In the genomic region with DNA sequence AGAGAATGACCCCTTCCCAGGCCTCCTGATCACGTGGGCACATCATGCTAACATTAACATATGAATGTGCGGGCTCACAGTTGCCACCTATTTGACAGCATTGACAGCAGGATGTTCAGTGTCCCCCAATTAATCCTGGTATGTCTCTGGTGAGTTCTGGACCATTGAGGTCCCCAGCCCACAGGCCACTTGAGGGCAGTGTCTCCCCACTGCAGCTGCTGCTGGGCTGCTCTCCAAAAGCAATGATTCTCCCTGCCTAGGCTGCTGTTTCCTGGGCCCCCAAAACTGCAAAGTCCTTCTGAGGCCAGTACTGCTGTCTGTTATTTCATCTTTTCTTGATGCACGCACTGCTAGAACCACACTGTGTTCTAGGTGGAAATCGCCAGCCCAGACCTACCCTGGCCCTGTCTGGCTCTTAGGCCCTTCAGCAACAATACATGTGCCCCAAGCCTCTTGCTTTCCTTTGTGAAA, we compare ENCODE assay signal across 8 cellular contexts. TPM values are rescaled to one million over a fixed set of nuclear protein-coding genes. Genes with fewer than 3 reads are reported as not detected.
A peak's percentile ranks its signal among the peaks of the same experiment; 100 is the strongest.
DNase-seq lines count a peak whose midpoint lies in the region; ATAC-seq and TF ChIP-seq lines count a peak whose summit lies in the region.

No MANE protein-coding gene starts in this region.

- no peak overlapping the region for H3K4me3 ChIP-seq in KMS-11 (IDR thresholded peaks at IDR 0.05; ENCODE audit: insufficient read depth, low read depth, low read length)
- H3K4me3 ChIP-seq in SU-DHL-6 (ENCODE audit: insufficient read depth, low read length, poor library complexity, severe bottlenecking): no peak overlapping the region
- H3K4me3 ChIP-seq in smooth muscle cell: no peak overlapping the region

- H3K27me3 ChIP-seq in KMS-11 (ENCODE audit: insufficient read depth, low read depth) (no peaks in the 10 kb centered on the region), SU-DHL-6 (ENCODE audit: low read length) (no peaks in the 10 kb centered on the region), smooth muscle cell (ENCODE audit: low read depth) (peaks cover 10% of the 10 kb centered on the region)

- H3K4me2 ChIP-seq in KMS-11: no peak overlapping the region
- H3K4me2 ChIP-seq in SU-DHL-6 (ENCODE audit: low read depth, low read length, poor library complexity, severe bottlenecking): no peak overlapping the region
- H3K4me2 ChIP-seq in smooth muscle cell: no peak overlapping the region

- H3K9me3 ChIP-seq in SU-DHL-6 (ENCODE audit: insufficient read depth, low read length) (no peaks in the 10 kb centered on the region), smooth muscle cell (replicated peaks; ENCODE audit: low read depth) (no peaks in the 10 kb centered on the region)

- no peaks in the 10 kb centered on the region for H3K9me2 ChIP-seq in SU-DHL-6 (replicated peaks; ENCODE audit: insufficient read depth, low read length)

- no peaks in the 10 kb centered on the region for H3K79me2 ChIP-seq in KMS-11 (ENCODE audit: insufficient read depth, low read depth)
- no peaks in the 10 kb centered on the region for H3K79me2 ChIP-seq in SU-DHL-6 (ENCODE audit: insufficient read depth, low read length)
- H3K79me2 ChIP-seq in smooth muscle cell (ENCODE audit: low read depth): no peaks in the 10 kb centered on the region

- 48% methylated on average over 4 of the region's 4 CpGs for WGBS in smooth muscle cell (ENCODE audit: low lambda C conversion rate)

- H3K4me1 ChIP-seq in KMS-11 (ENCODE audit: low read depth, poor library complexity, severe bottlenecking): no peaks in the 10 kb centered on the region
- H3K4me1 ChIP-seq in smooth muscle cell (ENCODE audit: low read depth): no peaks in the 10 kb centered on the region

- H2AFZ ChIP-seq in KMS-11 (ENCODE audit: low read depth) (no peak overlapping the region), SU-DHL-6 (ENCODE audit: low read depth, low read length, severe bottlenecking) (no peak overlapping the region), smooth muscle cell (ENCODE audit: low read depth) (no peak overlapping the region)

- no peaks in the 10 kb centered on the region for H3K36me3 ChIP-seq in KMS-11 (ENCODE audit: insufficient read depth)
- H3K36me3 ChIP-seq in SU-DHL-6 (ENCODE audit: low read length): no peaks in the 10 kb centered on the region
- H3K36me3 ChIP-seq in smooth muscle cell (ENCODE audit: low read depth): no peaks in the 10 kb centered on the region

- peak; percentile 53 for DNase-seq in D341Med (ENCODE audit: low spot score)
- DNase-seq in left ventricle myocardium superior: peak; percentile 58
- DNase-seq in smooth muscle cell (lab: John Stamatoyannopoulos, UW; ENCODE audit: unreplicated experiment): no peak

- peak; percentile 77 for TF ChIP-seq CTCF in KMS-11 (conservative IDR thresholded peaks at IDR 0.05; ENCODE audit: low read depth, low read length)
- TF ChIP-seq CTCF in SU-DHL-6 (IDR thresholded peaks at IDR 0.05; ENCODE audit: insufficient read depth, low read length, poor library complexity, severe bottlenecking): peak; percentile 15
- TF ChIP-seq CTCF in smooth muscle cell (IDR thresholded peaks at IDR 0.05; ENCODE audit: borderline replicate concordance, insufficient read depth, poor library complexity, severe bottlenecking): peak; percentile 61

- ATAC-seq in left ventricle myocardium superior (peak; percentile 87), GM19023 (IDR thresholded peaks at IDR 0.05; ENCODE audit: unreplicated experiment) (no peak), GM18867 (IDR thresholded peaks at IDR 0.05; ENCODE audit: unreplicated experiment) (no peak), GM21825 (IDR thresholded peaks at IDR 0.05; ENCODE audit: unreplicated experiment) (no peak)

- H3K9ac ChIP-seq in KMS-11 (no peak overlapping the region), SU-DHL-6 (ENCODE audit: low read length) (no peak overlapping the region), smooth muscle cell (ENCODE audit: low read depth) (no peak overlapping the region)

- H4K20me1 ChIP-seq in KMS-11 (ENCODE audit: insufficient read depth): no peaks in the 10 kb centered on the region
- H4K20me1 ChIP-seq in SU-DHL-6 (ENCODE audit: low read depth, low read length): no peaks in the 10 kb centered on the region
- no peaks in the 10 kb centered on the region for H4K20me1 ChIP-seq in smooth muscle cell (ENCODE audit: low read depth)

- H3K27ac ChIP-seq in KMS-11 (no peak overlapping the region), SU-DHL-6 (ENCODE audit: low read depth, low read length) (no peak overlapping the region), smooth muscle cell (ENCODE audit: low read depth) (no peak overlapping the region)

- intact Hi-C loops in left ventricle myocardium superior (cut with micrococcal nuclease): no loop called here

- H3F3A ChIP-seq in SU-DHL-6 (ENCODE audit: insufficient read depth) (no peaks in the 10 kb centered on the region), smooth muscle cell (ENCODE audit: low read depth) (no peaks in the 10 kb centered on the region)

RNA-seq across cellular contexts. Expression of a gene that starts 52.7 kb away (rescaled TPM):
- 28.8 TPM for total RNA-seq in left ventricle myocardium superior
- total RNA-seq in smooth muscle cell: 0.09 and 0.67 TPM in 2 replicates
- polyA plus RNA-seq in smooth muscle cell: not detected in 2 replicates

Comparison
In these comparisons a context has a peak if more than half of its experiments do, and no peak if none do; other contexts are left out.
1. CTCF ChIP-seq: peak in every context shown above with its lines; median percentile 77 in KMS-11; 61 in smooth muscle cell; 15 in SU-DHL-6.
2. RNA of a gene that starts 52.7 kb away (total RNA-seq): 28.8 TPM in left ventricle myocardium superior (single experiment); 0.09 to 0.67 TPM in smooth muscle cell; every median in the first group is over 10 times any median in the second.